ENCODE assay signal across 14 cellular contexts in genomic region chr7:1103789-1104513, GRCh38. TPM values are rescaled to one million over a fixed set of nuclear protein-coding genes. Genes with fewer than 3 reads are reported as not detected.
DNase-seq lines count a peak whose midpoint lies in the region; ATAC-seq and TF ChIP-seq lines count a peak whose summit lies in the region.
"Had no signal": no experiment of that assay in that cellular context is flagged by ENCODE, and none has a peak within 500 bp of the region (broad histone marks: within the 10 kb centered on the region; RNA-seq: fewer than 3 reads in every experiment).

No MANE protein-coding gene starts in this region.

- CTCF ChIA-PET in activated CD4-positive, alpha-beta memory T cell treated with anti-CD3 and anti-CD28 coated beads for 36 hours (lab: Charles Lee), result interaction anchor here (0.8 to 2.5 kb wide), 4 partner anchors 18 to 181 kb away, joined by 3 to 9 read pairs (median 6); no protein-coding TSS in a partner anchor
- CTCF ChIA-PET in CD4-positive, alpha-beta T cell (lab: Charles Lee), result interaction anchor here (1.4 to 1.6 kb wide), 2 partner anchors 18 to 38 kb away, joined by 3 to 4 read pairs; no protein-coding TSS in a partner anchor

- H3K27me3 ChIP-seq in CD4-positive, CD25-positive, alpha-beta regulatory T cell (ENCODE audit: control insufficient read depth, insufficient read depth, low read length), result no peaks in the 10 kb centered on the region
- H3K27me3 ChIP-seq in GM23248 (replicated peaks; ENCODE audit: insufficient read depth), result no peaks in the 10 kb centered on the region
- H3K27me3 ChIP-seq in CD4-positive, alpha-beta T cell (ENCODE audit: control insufficient read depth, insufficient read depth, low read length), result no peaks in the 10 kb centered on the region
- H3K27me3 ChIP-seq: BE2C had no signal

- POLR2A ChIA-PET in activated CD4-positive, alpha-beta memory T cell treated with anti-CD3 and anti-CD28 coated beads for 36 hours (lab: Charles Lee), result interaction anchor here (0.8 kb wide), 1 partner anchor 135 kb away, joined by 3 read pairs; no protein-coding TSS in a partner anchor
- POLR2A ChIA-PET in CD4-positive, alpha-beta T cell (lab: Charles Lee), result interaction anchor here (0.9 kb wide), 1 partner anchor 35 kb away, joined by 3 read pairs; no protein-coding TSS in a partner anchor

- TF ChIP-seq CTCF in CD4-positive, alpha-beta T cell (IDR thresholded peaks at IDR 0.05), result no peak

- H3K27ac Mint-ChIP-seq in CD4-positive, CD25-positive, alpha-beta regulatory T cell, result peak overlapping the region in 2 of 3 donors; percentile 65 to 67
- H3K27ac Mint-ChIP-seq in activated CD4-positive, alpha-beta memory T cell treated with anti-CD3 and anti-CD28 coated beads for 36 hours, result no peak overlapping the region
- H3K27ac Mint-ChIP-seq in memory B cell, result no peak overlapping the region
- H3K27ac Mint-ChIP-seq in CD4-positive, alpha-beta T cell, result no peak overlapping the region
- H3K27ac Mint-ChIP-seq: activated naive CD4-positive, alpha-beta T cell treated with anti-CD3 and anti-CD28 coated beads, Interleukin-2, amount 50 U/mL, for 24 hours had no signal

- H3K27me3 Mint-ChIP-seq in CD4-positive, CD25-positive, alpha-beta regulatory T cell, result no peaks in the 10 kb centered on the region
- no peaks in the 10 kb centered on the region for H3K27me3 Mint-ChIP-seq in activated CD4-positive, alpha-beta memory T cell treated with anti-CD3 and anti-CD28 coated beads for 36 hours
- peaks cover 5% of the 10 kb centered on the region for H3K27me3 Mint-ChIP-seq in memory B cell
- no peaks in the 10 kb centered on the region for H3K27me3 Mint-ChIP-seq in CD4-positive, alpha-beta T cell
- H3K27me3 Mint-ChIP-seq: activated naive CD4-positive, alpha-beta T cell treated with anti-CD3 and anti-CD28 coated beads, Interleukin-2, amount 50 U/mL, for 24 hours had no signal

- H3K4me1 Mint-ChIP-seq in CD4-positive, CD25-positive, alpha-beta regulatory T cell, result peaks cover 6 to 17% (median 9%) of the 10 kb centered on the region in 4 donors
- peaks cover 16% of the 10 kb centered on the region for H3K4me1 Mint-ChIP-seq in activated CD4-positive, alpha-beta memory T cell treated with anti-CD3 and anti-CD28 coated beads for 36 hours (ENCODE audit: low read depth)
- H3K4me1 Mint-ChIP-seq in memory B cell, result peaks cover 30% of the 10 kb centered on the region
- peaks cover 17% of the 10 kb centered on the region for H3K4me1 Mint-ChIP-seq in CD4-positive, alpha-beta T cell (ENCODE audit: low read depth)

- H3F3A ChIP-seq in GM23248 (ENCODE audit: insufficient read depth), result no peaks in the 10 kb centered on the region

- no peaks in the 10 kb centered on the region for H3K9me3 ChIP-seq in CD4-positive, CD25-positive, alpha-beta regulatory T cell (ENCODE audit: control insufficient read depth in 2 of 2, low read length in 2 of 2)
- H3K9me3 ChIP-seq in GM23248 (ENCODE audit: low read depth), result no peaks in the 10 kb centered on the region
- H3K9me3 ChIP-seq in CD4-positive, alpha-beta T cell (ENCODE audit: control insufficient read depth, low read length), result no peaks in the 10 kb centered on the region
- H3K9me3 ChIP-seq: BE2C had no signal

- H3K36me3 Mint-ChIP-seq in CD4-positive, CD25-positive, alpha-beta regulatory T cell, result peaks cover 3% of the 10 kb centered on the region
- peaks cover 3% of the 10 kb centered on the region for H3K36me3 Mint-ChIP-seq in activated CD4-positive, alpha-beta memory T cell treated with anti-CD3 and anti-CD28 coated beads for 36 hours
- H3K36me3 Mint-ChIP-seq in memory B cell, result peaks cover 2% of the 10 kb centered on the region
- no peaks in the 10 kb centered on the region for H3K36me3 Mint-ChIP-seq in CD4-positive, alpha-beta T cell (ENCODE audit: low read depth)

- no peak overlapping the region for H3K4me2 ChIP-seq in GM23248 (ENCODE audit: unreplicated experiment)

- WGBS in GM23248 (ENCODE audit: low coverage in 1 of 2, low lambda C conversion rate in 2 of 2, missing lambda C conversion rate in 2 of 2), 2 experiments, result 83 to 85% methylated on average over 18 to 21 of the region's 21 CpGs

- H3K27ac ChIP-seq in CD4-positive, CD25-positive, alpha-beta regulatory T cell (ENCODE audit: insufficient read depth, low read length, poor library complexity, severe bottlenecking), result no peak overlapping the region
- H3K27ac ChIP-seq in GM23248, result no peak overlapping the region
- H3K27ac ChIP-seq in CD4-positive, alpha-beta T cell (ENCODE audit: low read depth, low read length), result no peak overlapping the region

- intact Hi-C loops in activated CD4-positive, alpha-beta memory T cell treated with anti-CD3 and anti-CD28 coated beads for 36 hours (cut with micrococcal nuclease), result no loop called here
- intact Hi-C loops in CD4-positive, alpha-beta T cell (cut with DNase I, micrococcal nuclease), result no loop called here

- H3K4me3 ChIP-seq in CD4-positive, CD25-positive, alpha-beta regulatory T cell (ENCODE audit: low read depth, low read length), result peak overlapping the region; percentile 68
- no peak overlapping the region for H3K4me3 ChIP-seq in GM23248

- H3K4me3 Mint-ChIP-seq in CD4-positive, CD25-positive, alpha-beta regulatory T cell, result peak overlapping the region in 3 of 4 donors; percentile 56 to 65 (median 64)
- H3K4me3 Mint-ChIP-seq in activated CD4-positive, alpha-beta memory T cell treated with anti-CD3 and anti-CD28 coated beads for 36 hours, result peak overlapping the region; percentile 10
- H3K4me3 Mint-ChIP-seq in memory B cell, result peak overlapping the region; percentile 81
- no peak overlapping the region for H3K4me3 Mint-ChIP-seq in CD4-positive, alpha-beta T cell
- H3K4me3 Mint-ChIP-seq: activated naive CD4-positive, alpha-beta T cell treated with anti-CD3 and anti-CD28 coated beads, Interleukin-2, amount 50 U/mL, for 24 hours had no signal

- ATAC-seq in CD4-positive, CD25-positive, alpha-beta regulatory T cell (ENCODE audit: low read depth in 2 of 2), result peak in 1 of 2 donors; percentile 8
- no peak for ATAC-seq in memory B cell (ENCODE audit: low read depth)
- ATAC-seq in CD4-positive, alpha-beta T cell (ENCODE audit: poor library complexity), result no peak

- no peaks in the 10 kb centered on the region for H3K9me2 ChIP-seq in GM23248 (ENCODE audit: insufficient read depth)

- H3K9ac ChIP-seq in GM23248, result no peak overlapping the region

- H3K79me2 ChIP-seq in GM23248 (ENCODE audit: insufficient read depth), result no peaks in the 10 kb centered on the region

- H3K36me3 ChIP-seq in CD4-positive, CD25-positive, alpha-beta regulatory T cell (ENCODE audit: control insufficient read depth, insufficient read depth, low read length), result no peaks in the 10 kb centered on the region
- H3K36me3 ChIP-seq in GM23248 (ENCODE audit: low read depth), result no peaks in the 10 kb centered on the region
- H3K36me3 ChIP-seq: BE2C had no signal

- TF ChIP-seq POLR2A in GM18526 (IDR thresholded peaks at IDR 0.05; ENCODE audit: extremely low read depth, insufficient read length), result peak; percentile 46

- in situ Hi-C loops in GM23248 (cut with MboI), result no loop called here

- H2AFZ ChIP-seq in GM23248, result no peak overlapping the region

- H4K20me1 ChIP-seq in GM23248 (ENCODE audit: insufficient read depth), result no peaks in the 10 kb centered on the region

- H3K4me1 ChIP-seq in CD4-positive, CD25-positive, alpha-beta regulatory T cell (ENCODE audit: control insufficient read depth, insufficient read depth, low read length, poor library complexity, severe bottlenecking), result peaks cover 6% of the 10 kb centered on the region
- no peaks in the 10 kb centered on the region for H3K4me1 ChIP-seq in GM23248 (ENCODE audit: insufficient read depth)

- H3K9me3 Mint-ChIP-seq in CD4-positive, CD25-positive, alpha-beta regulatory T cell, result no peaks in the 10 kb centered on the region
- no peaks in the 10 kb centered on the region for H3K9me3 Mint-ChIP-seq in activated CD4-positive, alpha-beta memory T cell treated with anti-CD3 and anti-CD28 coated beads for 36 hours
- H3K9me3 Mint-ChIP-seq in memory B cell, result no peaks in the 10 kb centered on the region
- H3K9me3 Mint-ChIP-seq in CD4-positive, alpha-beta T cell, result no peaks in the 10 kb centered on the region
- H3K9me3 Mint-ChIP-seq: activated naive CD4-positive, alpha-beta T cell treated with anti-CD3 and anti-CD28 coated beads, Interleukin-2, amount 50 U/mL, for 24 hours had no signal

- no peak for DNase-seq in CD4-positive, CD25-positive, alpha-beta regulatory T cell
- DNase-seq in activated CD4-positive, alpha-beta memory T cell treated with anti-CD3 and anti-CD28 coated beads for 36 hours, result no peak
- DNase-seq in memory B cell (ENCODE audit: low spot score in 2 of 2) (no peak), NCI-H510A (lab: John Stamatoyannopoulos, UW) (no peak), GM23248 (no peak), NCI-H748 treated with DMSO at 0.1 percent for 48 hours (lab: John Stamatoyannopoulos, UW) (no peak)
- no peak for DNase-seq in CD4-positive, alpha-beta T cell
- DNase-seq: activated CD4-positive, alpha-beta T cell treated with anti-CD3 and anti-CD28 coated beads, Interleukin-2, amount 50 U/mL, for 4 hours; BE2C; MM.1S; NCI-H2227 treated with DMSO at 0.1 percent for 48 hours; occipital lobe had no signal

RNA-seq across cellular contexts. Expression of gene GPER1, which starts 16.0 kb away (rescaled TPM):
- not detected for total RNA-seq in CD4-positive, CD25-positive, alpha-beta regulatory T cell
- under 1 TPM in 1 of 4 donors, not detected in 3; 0.10 TPM for polyA plus RNA-seq in CD4-positive, CD25-positive, alpha-beta regulatory T cell
- under 1 TPM; 0.12 to 0.22 TPM for total RNA-seq in activated CD4-positive, alpha-beta memory T cell treated with anti-CD3 and anti-CD28 coated beads for 36 hours
- 3.4 and 6.7 TPM in 2 replicates for total RNA-seq in GM23248 (2014; rRNA removed; shearing (Covaris generic))
- polyA plus RNA-seq in GM23248 (2016; fragmentation: Nextera tagmentation; extraction: Ambion mirVana), result 5.6 and 6.7 TPM in 2 replicates
- not detected for total RNA-seq in CD4-positive, alpha-beta T cell

RNA-seq across cellular contexts. Expression of gene ZFAND2A, which starts 56.0 kb away (rescaled TPM):
- 95.9 TPM for total RNA-seq in CD4-positive, CD25-positive, alpha-beta regulatory T cell
- 10 to 100 TPM; 37.2 to 63.2 (median 57.4) TPM for polyA plus RNA-seq in CD4-positive, CD25-positive, alpha-beta regulatory T cell
- total RNA-seq in activated CD4-positive, alpha-beta memory T cell treated with anti-CD3 and anti-CD28 coated beads for 36 hours, result 10 to 100 TPM; 24.1 to 27.5 TPM
- 24.7 and 32.2 TPM in 2 replicates for total RNA-seq in GM23248 (2014; rRNA removed; shearing (Covaris generic))
- 49.9 and 52.4 TPM in 2 replicates for polyA plus RNA-seq in GM23248 (2016; fragmentation: Nextera tagmentation; extraction: Ambion mirVana)
- total RNA-seq in CD4-positive, alpha-beta T cell, result 10 to 100 TPM; 92.3 to 92.5 TPM

RNA-seq across cellular contexts. Expression of gene GPR146, which starts 59.6 kb away (rescaled TPM):
- total RNA-seq in CD4-positive, CD25-positive, alpha-beta regulatory T cell, result 21.5 TPM
- 10 to 100 TPM; 14.1 to 26.4 (median 19.4) TPM for polyA plus RNA-seq in CD4-positive, CD25-positive, alpha-beta regulatory T cell
- total RNA-seq in activated CD4-positive, alpha-beta memory T cell treated with anti-CD3 and anti-CD28 coated beads for 36 hours, result 1 to 10 TPM; 1.6 to 2.1 TPM
- 9.7 and 10.2 TPM in 2 replicates for total RNA-seq in GM23248 (2014; rRNA removed; shearing (Covaris generic))
- polyA plus RNA-seq in GM23248 (2016; fragmentation: Nextera tagmentation; extraction: Ambion mirVana), result 4.3 and 5.1 TPM in 2 replicates
- total RNA-seq in CD4-positive, alpha-beta T cell, result 10 to 100 TPM in 1 of 2 experiments, 1 to 10 TPM in 1; 9.9 to 13.7 TPM

Comparison
In these comparisons a context has a peak if more than half of its experiments do, and no peak if none do; other contexts are left out.
1. H3K27ac Mint-ChIP-seq: peak in CD4-positive, CD25-positive, alpha-beta regulatory T cell (2 of 3); none in activated CD4-positive, alpha-beta memory T cell treated with anti-CD3 and anti-CD28 coated beads for 36 hours (single experiment), memory B cell (single experiment) and CD4-positive, alpha-beta T cell (single experiment).